ENCODE assay signal across 1 cellular context in the genomic region with DNA sequence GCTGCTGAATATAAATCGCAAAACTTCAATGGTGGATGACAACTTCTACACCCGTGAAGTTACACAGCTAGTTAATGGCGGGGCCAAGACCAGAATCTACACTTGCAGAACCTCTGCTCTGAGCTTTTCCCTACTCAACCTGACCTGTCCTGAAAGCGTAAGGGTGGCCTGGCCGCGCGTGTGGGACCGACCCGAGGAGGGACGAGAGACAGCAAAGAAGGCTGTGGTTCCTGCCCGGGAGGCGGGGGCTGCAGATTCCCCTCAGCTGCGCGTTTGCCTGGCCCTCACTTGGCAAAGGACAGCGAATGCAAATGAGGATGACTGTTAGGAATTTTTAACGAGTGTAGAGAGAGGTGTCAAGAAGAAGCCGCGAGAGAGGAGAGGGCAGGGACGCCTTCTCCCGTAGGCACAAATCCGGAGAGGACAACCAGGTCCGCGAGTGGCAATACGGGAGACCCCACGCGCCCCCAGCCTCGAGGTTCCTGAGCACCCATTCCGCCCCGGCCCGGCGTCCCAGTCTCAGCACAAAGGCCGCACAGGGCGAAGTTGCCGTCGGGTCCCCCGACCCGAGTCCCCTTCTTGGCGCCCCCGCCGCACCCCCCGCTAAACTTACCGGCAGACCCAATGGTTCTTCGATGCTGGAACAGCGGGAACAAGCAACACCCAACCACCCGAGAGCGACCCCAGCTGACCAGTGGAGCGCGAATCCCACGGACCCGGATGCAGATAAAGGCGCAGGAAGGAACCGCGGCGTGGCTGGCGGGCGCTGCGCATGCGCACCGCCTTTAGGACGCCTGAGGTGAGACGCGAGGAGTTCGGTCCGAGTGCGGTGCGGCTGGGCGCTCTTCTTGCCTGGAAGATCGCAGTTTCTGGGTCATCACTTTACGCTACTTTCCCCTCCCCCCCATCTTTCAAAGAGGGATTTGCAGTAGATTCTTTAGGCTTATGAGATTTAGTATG.
TF ChIP-seq lines count a peak whose summit lies in the region.

Gene GNPDA2 (minus strand): TSS at position 696 of the 960 bp plus-strand sequence. CDS start 4,349 bp downstream, outside the sequence.

TF ChIP-seq in HepG2, 621 proteins besides CTCF, POLR2A, EP300 and RAD21 (continued from another document and continues in another):
- TF ChIP-seq THAP9 (CRISPR knock-in tag; IDR thresholded peaks at IDR 0.05; ENCODE audit: borderline replicate concordance) (peak; percentile 74; the same call in 1 of the 2 replicates), CBX2 (IDR thresholded peaks at IDR 0.05; ENCODE audit: low read depth, low read length) (no peak), CBX2 (CRISPR knock-in tag; IDR thresholded peaks at IDR 0.05; ENCODE audit: low read depth) (peak; percentile 61; the same call in 1 of the 2 replicates), IKZF5 (CRISPR knock-in tag; IDR thresholded peaks at IDR 0.05) (peak; percentile 74), TSC22D2 (CRISPR knock-in tag; IDR thresholded peaks at IDR 0.05; ENCODE audit: borderline replicate concordance) (no peak), ZNF777 (CRISPR knock-in tag; IDR thresholded peaks at IDR 0.05) (peak; percentile 97), ZMYM4 (CRISPR knock-in tag; IDR thresholded peaks at IDR 0.05) (peak; percentile 89), ZMAT3 (CRISPR knock-in tag; conservative IDR thresholded peaks at IDR 0.05) (0 out of 2 replicates have a peak, but pooled peaks have one; percentile 66), GABPB1 (CRISPR knock-in tag; IDR thresholded peaks at IDR 0.05) (peak; percentile 91), YEATS2 (CRISPR knock-in tag; IDR thresholded peaks at IDR 0.05; ENCODE audit: borderline replicate concordance) (peak; percentile 89), ZEB1 (IDR thresholded peaks at IDR 0.05; ENCODE audit: insufficient replicate concordance, low read depth) (no peak), HMG20B (CRISPR knock-in tag; conservative IDR thresholded peaks at IDR 0.05) (0 out of 2 replicates have a peak, but pooled peaks have one; percentile 20), ZNF138 (CRISPR knock-in tag; IDR thresholded peaks at IDR 0.05; ENCODE audit: low read depth) (0 out of 2 replicates have a peak, but pooled peaks have one; percentile 47), SOX13 (IDR thresholded peaks at IDR 0.05) (no peak), SOX13 (CRISPR knock-in tag; conservative IDR thresholded peaks at IDR 0.05 in 1 of 2, IDR thresholded peaks at IDR 0.05 in 1 of 2) (no peak; a peak in 1 of 4 replicates), MEIS1 (CRISPR knock-in tag; IDR thresholded peaks at IDR 0.05; ENCODE audit: borderline replicate concordance) (no peak), POLR2G (IDR thresholded peaks at IDR 0.05; ENCODE audit: low read depth, low read length) (peak; percentile 83), NFYC (CRISPR knock-in tag; IDR thresholded peaks at IDR 0.05) (peak; percentile 72), ZFX (CRISPR knock-in tag; IDR thresholded peaks at IDR 0.05; ENCODE audit: low read depth) (peak; percentile 64), RBM22 (optimal IDR thresholded peaks at IDR 0.05; ENCODE audit: low read length) (no peak), RFX3 (CRISPR knock-in tag; IDR thresholded peaks at IDR 0.05) (no peak), HIVEP1 (CRISPR knock-in tag; IDR thresholded peaks at IDR 0.05) (peak; percentile 59; the same call in 1 of the 2 replicates), SALL2 (CRISPR knock-in tag; IDR thresholded peaks at IDR 0.05) (peak; percentile 94), RBFOX2 (IDR thresholded peaks at IDR 0.05; ENCODE audit: low read depth, low read length) (peak; percentile 84), ZNF737 (CRISPR knock-in tag; IDR thresholded peaks at IDR 0.05; ENCODE audit: borderline replicate concordance) (no peak; the same call in 1 of the 2 replicates), MXD1 (CRISPR knock-in tag; IDR thresholded peaks at IDR 0.05) (peak; percentile 74), ZMYM3 (CRISPR knock-in tag; IDR thresholded peaks at IDR 0.05) (peak; percentile 26; the same call in 1 of the 2 replicates), CAMTA2 (CRISPR knock-in tag; IDR thresholded peaks at IDR 0.05; ENCODE audit: borderline replicate concordance) (peak; percentile 70; the same call in 1 of the 2 replicates), ZNF792 (CRISPR knock-in tag; IDR thresholded peaks at IDR 0.05) (peak; percentile 85), ZNF761 (CRISPR knock-in tag; conservative IDR thresholded peaks at IDR 0.05) (peak; percentile 82), KLF15 (CRISPR knock-in tag; IDR thresholded peaks at IDR 0.05; ENCODE audit: borderline replicate concordance) (peak; percentile 53; the same call in 1 of the 2 replicates), MAZ (IDR thresholded peaks at IDR 0.05; ENCODE audit: borderline replicate concordance, low read depth, low read length) (peak; percentile 14; the same call in 1 of the 2 replicates), MAZ (CRISPR knock-in tag; IDR thresholded peaks at IDR 0.05; ENCODE audit: low read depth) (peak; percentile 72; the same call in 1 of the 2 replicates), SPEN (CRISPR knock-in tag; IDR thresholded peaks at IDR 0.05; ENCODE audit: low read depth) (peak; percentile 78), KMT2B (CRISPR knock-in tag; IDR thresholded peaks at IDR 0.05) (peak; percentile 94), CHCHD3 (CRISPR knock-in tag; IDR thresholded peaks at IDR 0.05) (0 out of 2 replicates have a peak, but pooled peaks have one; percentile 74), RELA (CRISPR knock-in tag; IDR thresholded peaks at IDR 0.05) (peak; percentile 34; the same call in 1 of the 2 replicates), NRL (CRISPR knock-in tag; IDR thresholded peaks at IDR 0.05; ENCODE audit: borderline replicate concordance) (peak; percentile 66; the same call in 1 of the 2 replicates), ZNF788 (CRISPR knock-in tag; IDR thresholded peaks at IDR 0.05; ENCODE audit: borderline replicate concordance) (peak; percentile 39; the same call in 1 of the 2 replicates)
- TF ChIP-seq, protein P1, sequence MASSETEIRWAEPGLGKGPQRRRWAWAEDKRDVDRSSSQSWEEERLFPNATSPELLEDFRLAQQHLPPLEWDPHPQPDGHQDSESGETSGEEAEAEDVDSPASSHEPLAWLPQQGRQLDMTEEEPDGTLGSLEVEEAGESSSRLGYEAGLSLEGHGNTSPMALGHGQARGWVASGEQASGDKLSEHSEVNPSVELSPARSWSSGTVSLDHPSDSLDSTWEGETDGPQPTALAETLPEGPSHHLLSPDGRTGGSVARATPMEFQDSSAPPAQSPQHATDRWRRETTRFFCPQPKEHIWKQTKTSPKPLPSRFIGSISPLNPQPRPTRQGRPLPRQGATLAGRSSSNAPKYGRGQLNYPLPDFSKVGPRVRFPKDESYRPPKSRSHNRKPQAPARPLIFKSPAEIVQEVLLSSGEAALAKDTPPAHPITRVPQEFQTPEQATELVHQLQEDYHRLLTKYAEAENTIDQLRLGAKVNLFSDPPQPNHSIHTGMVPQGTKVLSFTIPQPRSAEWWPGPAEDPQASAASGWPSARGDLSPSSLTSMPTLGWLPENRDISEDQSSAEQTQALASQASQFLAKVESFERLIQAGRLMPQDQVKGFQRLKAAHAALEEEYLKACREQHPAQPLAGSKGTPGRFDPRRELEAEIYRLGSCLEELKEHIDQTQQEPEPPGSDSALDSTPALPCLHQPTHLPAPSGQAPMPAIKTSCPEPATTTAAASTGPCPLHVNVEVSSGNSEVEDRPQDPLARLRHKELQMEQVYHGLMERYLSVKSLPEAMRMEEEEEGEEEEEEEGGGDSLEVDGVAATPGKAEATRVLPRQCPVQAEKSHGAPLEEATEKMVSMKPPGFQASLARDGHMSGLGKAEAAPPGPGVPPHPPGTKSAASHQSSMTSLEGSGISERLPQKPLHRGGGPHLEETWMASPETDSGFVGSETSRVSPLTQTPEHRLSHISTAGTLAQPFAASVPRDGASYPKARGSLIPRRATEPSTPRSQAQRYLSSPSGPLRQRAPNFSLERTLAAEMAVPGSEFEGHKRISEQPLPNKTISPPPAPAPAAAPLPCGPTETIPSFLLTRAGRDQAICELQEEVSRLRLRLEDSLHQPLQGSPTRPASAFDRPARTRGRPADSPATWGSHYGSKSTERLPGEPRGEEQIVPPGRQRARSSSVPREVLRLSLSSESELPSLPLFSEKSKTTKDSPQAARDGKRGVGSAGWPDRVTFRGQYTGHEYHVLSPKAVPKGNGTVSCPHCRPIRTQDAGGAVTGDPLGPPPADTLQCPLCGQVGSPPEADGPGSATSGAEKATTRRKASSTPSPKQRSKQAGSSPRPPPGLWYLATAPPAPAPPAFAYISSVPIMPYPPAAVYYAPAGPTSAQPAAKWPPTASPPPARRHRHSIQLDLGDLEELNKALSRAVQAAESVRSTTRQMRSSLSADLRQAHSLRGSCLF (CRISPR knock-in tag; IDR thresholded peaks at IDR 0.05; ENCODE audit: borderline replicate concordance) = no peak
- TF ChIP-seq, protein P2, sequence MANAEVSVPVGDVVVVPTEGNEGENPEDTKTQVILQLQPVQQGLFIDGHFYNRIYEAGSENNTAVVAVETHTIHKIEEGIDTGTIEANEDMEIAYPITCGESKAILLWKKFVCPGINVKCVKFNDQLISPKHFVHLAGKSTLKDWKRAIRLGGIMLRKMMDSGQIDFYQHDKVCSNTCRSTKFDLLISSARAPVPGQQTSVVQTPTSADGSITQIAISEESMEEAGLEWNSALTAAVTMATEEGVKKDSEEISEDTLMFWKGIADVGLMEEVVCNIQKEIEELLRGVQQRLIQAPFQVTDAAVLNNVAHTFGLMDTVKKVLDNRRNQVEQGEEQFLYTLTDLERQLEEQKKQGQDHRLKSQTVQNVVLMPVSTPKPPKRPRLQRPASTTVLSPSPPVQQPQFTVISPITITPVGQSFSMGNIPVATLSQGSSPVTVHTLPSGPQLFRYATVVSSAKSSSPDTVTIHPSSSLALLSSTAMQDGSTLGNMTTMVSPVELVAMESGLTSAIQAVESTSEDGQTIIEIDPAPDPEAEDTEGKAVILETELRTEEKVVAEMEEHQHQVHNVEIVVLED (CRISPR knock-in tag; IDR thresholded peaks at IDR 0.05; ENCODE audit: borderline replicate concordance) = peak; percentile 84
- TF ChIP-seq, protein P3, sequence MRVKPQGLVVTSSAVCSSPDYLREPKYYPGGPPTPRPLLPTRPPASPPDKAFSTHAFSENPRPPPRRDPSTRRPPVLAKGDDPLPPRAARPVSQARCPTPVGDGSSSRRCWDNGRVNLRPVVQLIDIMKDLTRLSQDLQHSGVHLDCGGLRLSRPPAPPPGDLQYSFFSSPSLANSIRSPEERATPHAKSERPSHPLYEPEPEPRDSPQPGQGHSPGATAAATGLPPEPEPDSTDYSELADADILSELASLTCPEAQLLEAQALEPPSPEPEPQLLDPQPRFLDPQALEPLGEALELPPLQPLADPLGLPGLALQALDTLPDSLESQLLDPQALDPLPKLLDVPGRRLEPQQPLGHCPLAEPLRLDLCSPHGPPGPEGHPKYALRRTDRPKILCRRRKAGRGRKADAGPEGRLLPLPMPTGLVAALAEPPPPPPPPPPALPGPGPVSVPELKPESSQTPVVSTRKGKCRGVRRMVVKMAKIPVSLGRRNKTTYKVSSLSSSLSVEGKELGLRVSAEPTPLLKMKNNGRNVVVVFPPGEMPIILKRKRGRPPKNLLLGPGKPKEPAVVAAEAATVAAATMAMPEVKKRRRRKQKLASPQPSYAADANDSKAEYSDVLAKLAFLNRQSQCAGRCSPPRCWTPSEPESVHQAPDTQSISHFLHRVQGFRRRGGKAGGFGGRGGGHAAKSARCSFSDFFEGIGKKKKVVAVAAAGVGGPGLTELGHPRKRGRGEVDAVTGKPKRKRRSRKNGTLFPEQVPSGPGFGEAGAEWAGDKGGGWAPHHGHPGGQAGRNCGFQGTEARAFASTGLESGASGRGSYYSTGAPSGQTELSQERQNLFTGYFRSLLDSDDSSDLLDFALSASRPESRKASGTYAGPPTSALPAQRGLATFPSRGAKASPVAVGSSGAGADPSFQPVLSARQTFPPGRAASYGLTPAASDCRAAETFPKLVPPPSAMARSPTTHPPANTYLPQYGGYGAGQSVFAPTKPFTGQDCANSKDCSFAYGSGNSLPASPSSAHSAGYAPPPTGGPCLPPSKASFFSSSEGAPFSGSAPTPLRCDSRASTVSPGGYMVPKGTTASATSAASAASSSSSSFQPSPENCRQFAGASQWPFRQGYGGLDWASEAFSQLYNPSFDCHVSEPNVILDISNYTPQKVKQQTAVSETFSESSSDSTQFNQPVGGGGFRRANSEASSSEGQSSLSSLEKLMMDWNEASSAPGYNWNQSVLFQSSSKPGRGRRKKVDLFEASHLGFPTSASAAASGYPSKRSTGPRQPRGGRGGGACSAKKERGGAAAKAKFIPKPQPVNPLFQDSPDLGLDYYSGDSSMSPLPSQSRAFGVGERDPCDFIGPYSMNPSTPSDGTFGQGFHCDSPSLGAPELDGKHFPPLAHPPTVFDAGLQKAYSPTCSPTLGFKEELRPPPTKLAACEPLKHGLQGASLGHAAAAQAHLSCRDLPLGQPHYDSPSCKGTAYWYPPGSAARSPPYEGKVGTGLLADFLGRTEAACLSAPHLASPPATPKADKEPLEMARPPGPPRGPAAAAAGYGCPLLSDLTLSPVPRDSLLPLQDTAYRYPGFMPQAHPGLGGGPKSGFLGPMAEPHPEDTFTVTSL (CRISPR knock-in tag; IDR thresholded peaks at IDR 0.05; ENCODE audit: borderline replicate concordance) = 0 out of 2 replicates have a peak, but pooled peaks have one; percentile 40
